Comparison of ENCODE assay signal across 18 cellular contexts in the genomic region with DNA sequence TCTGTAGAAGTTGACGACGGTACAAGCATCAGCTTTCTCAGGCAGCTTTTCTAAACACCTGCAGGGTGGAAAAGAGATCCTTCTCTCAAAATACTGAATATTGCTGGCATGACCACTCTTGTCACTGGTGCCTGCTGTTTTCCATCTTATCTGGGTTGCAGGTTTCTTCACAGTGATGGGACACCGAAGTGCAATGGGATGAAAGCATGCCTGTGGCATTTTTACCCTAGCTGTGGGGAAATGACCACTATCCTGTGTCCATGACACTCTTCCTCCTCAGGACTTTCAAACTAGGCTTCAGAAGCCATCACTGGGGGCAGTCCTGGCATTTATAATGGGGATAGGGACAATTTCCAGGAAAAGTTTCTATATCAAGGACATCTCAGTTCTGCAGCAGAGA.
A peak's percentile ranks its signal among the peaks of the same experiment; 100 is the strongest.
DNase-seq lines count a peak whose midpoint lies in the region; TF ChIP-seq lines count a peak whose summit lies in the region.
"Had no signal": no experiment of that assay in that cellular context is flagged by ENCODE, and none has a peak within 500 bp of the region (broad histone marks: within the 10 kb centered on the region; RNA-seq: fewer than 3 reads in every experiment).

No MANE protein-coding gene starts in this region.

- H4K20me1 ChIP-seq in smooth muscle cell (ENCODE audit: low read depth) = peaks cover 32% of the 10 kb centered on the region

- TF ChIP-seq CTCF in CD14-positive monocyte (IDR thresholded peaks at IDR 0.05) (no peak), HL-60 (IDR thresholded peaks at IDR 0.05; ENCODE audit: insufficient read depth, low read length) (no peak), smooth muscle cell (IDR thresholded peaks at IDR 0.05; ENCODE audit: borderline replicate concordance, insufficient read depth, poor library complexity, severe bottlenecking) (no peak), osteocyte (IDR thresholded peaks at IDR 0.05) (no peak)

- H2AFZ ChIP-seq in smooth muscle cell (ENCODE audit: low read depth) = no peak overlapping the region
- H2AFZ ChIP-seq: PC-9 had no signal

- H3K4me1 Mint-ChIP-seq in CD14-positive monocyte (peaks cover 98% of the 10 kb centered on the region), osteocyte (ENCODE audit: unreplicated experiment) (peaks cover 9% of the 10 kb centered on the region)

- H3K27me3 Mint-ChIP-seq in CD14-positive monocyte (ENCODE audit: low read depth in 3 of 3) (peaks cover 0 to 2% (median 0%) of the 10 kb centered on the region in 3 donors), osteocyte (ENCODE audit: unreplicated experiment) (no peaks in the 10 kb centered on the region)

- DNase-seq in CD14-positive monocyte (ENCODE audit: low spot score) = no peak
- no peak for DNase-seq in HL-60 (ENCODE audit: low read depth in 1 of 2, low spot score in 1 of 2)
- no peak for DNase-seq in SJSA1 (ENCODE audit: low read depth in 1 of 2, low spot score in 2 of 2)
- DNase-seq in smooth muscle cell (lab: John Stamatoyannopoulos, UW; ENCODE audit: unreplicated experiment) = no peak
- no peak for DNase-seq in osteocyte (ENCODE audit: extremely low spot score, unreplicated experiment)
- DNase-seq in NCI-H82 treated with DMSO at 0.1 percent for 48 hours (lab: John Stamatoyannopoulos, UW; ENCODE audit: unreplicated experiment) = no peak
- no peak for DNase-seq in cerebellum (ENCODE audit: low spot score)
- DNase-seq in AG20443 (ENCODE audit: low spot score) = no peak
- DNase-seq: C1 segment of cervical spinal cord, H9, Karpas-422, NCI-H1436 treated with DMSO at 0.1 percent for 48 hours, NCI-H2029 treated with DMSO at 0.1 percent for 48 hours, NCI-H510A, NCI-H748 treated with DMSO at 0.1 percent for 48 hours, PC-9, SJCRH30 had no signal

- peaks cover 39 to 41% of the 10 kb centered on the region in 2 donors for H3K36me3 Mint-ChIP-seq in CD14-positive monocyte
- H3K36me3 Mint-ChIP-seq in osteocyte (ENCODE audit: unreplicated experiment) = peaks cover 2% of the 10 kb centered on the region

- H3K27ac Mint-ChIP-seq in CD14-positive monocyte (peak overlapping the region; percentile 77 to 98 (median 96)), osteocyte (ENCODE audit: unreplicated experiment) (no peak overlapping the region)
- H3K27ac Mint-ChIP-seq: H9 had no signal

- H3K27me3 ChIP-seq in HL-60 (ENCODE audit: insufficient read depth, poor library complexity, severe bottlenecking) (no peaks in the 10 kb centered on the region), SJSA1 (replicated peaks) (no peaks in the 10 kb centered on the region), smooth muscle cell (ENCODE audit: low read depth) (no peaks in the 10 kb centered on the region)
- H3K27me3 ChIP-seq: SJCRH30 had no signal

- intact Hi-C loops in CD14-positive monocyte (cut with micrococcal nuclease) = loop anchor here in 1 of 2 donors (5.0 to 10.0 kb wide), 3 partner anchors 64 to 93 kb away; no protein-coding TSS in a partner anchor

- H3K27ac ChIP-seq in HL-60 (replicated peaks) (peak overlapping the region; percentile 75), SJSA1 (peak overlapping the region; percentile 78; the same call in 1 of the 2 replicates), smooth muscle cell (ENCODE audit: low read depth) (peak overlapping the region; percentile 81)
- H3K27ac ChIP-seq: PC-9, RWPE1, SJCRH30 had no signal

- peaks cover 68% of the 10 kb centered on the region for H3K4me1 ChIP-seq in SJSA1 (replicated peaks)
- peaks cover 19% of the 10 kb centered on the region for H3K4me1 ChIP-seq in smooth muscle cell (ENCODE audit: low read depth)
- H3K4me1 ChIP-seq: SJCRH30 had no signal

- peaks cover 3% of the 10 kb centered on the region; the same call in 1 of the 2 replicates for H3K36me3 ChIP-seq in SJSA1
- no peaks in the 10 kb centered on the region for H3K36me3 ChIP-seq in smooth muscle cell (ENCODE audit: low read depth)
- H3K36me3 ChIP-seq: SJCRH30 had no signal

- H3K4me3 ChIP-seq in HL-60 (replicated peaks; ENCODE audit: insufficient read depth, low read length) = no peak overlapping the region
- no peak overlapping the region for H3K4me3 ChIP-seq in SJSA1
- no peak overlapping the region for H3K4me3 ChIP-seq in smooth muscle cell
- H3K4me3 ChIP-seq: PC-9, SJCRH30 had no signal

- no peak overlapping the region for H3K9ac ChIP-seq in smooth muscle cell (ENCODE audit: low read depth)

- peaks cover 69% of the 10 kb centered on the region for H3K79me2 ChIP-seq in smooth muscle cell (ENCODE audit: low read depth)

- no peak overlapping the region for H3K4me2 ChIP-seq in smooth muscle cell
- H3K4me2 ChIP-seq: PC-9 had no signal

- H3K9me3 Mint-ChIP-seq in CD14-positive monocyte = peaks cover 0 to 2% (median 0%) of the 10 kb centered on the region in 7 donors
- no peaks in the 10 kb centered on the region for H3K9me3 Mint-ChIP-seq in osteocyte (ENCODE audit: unreplicated experiment)
- H3K9me3 Mint-ChIP-seq: H9 had no signal

- WGBS in smooth muscle cell (ENCODE audit: low lambda C conversion rate) = 86% methylated on average over 3 of the region's 3 CpGs

- peaks cover 31% of the 10 kb centered on the region for H3F3A ChIP-seq in smooth muscle cell (ENCODE audit: low read depth)

- H3K9me3 ChIP-seq in SJSA1 (replicated peaks) (no peaks in the 10 kb centered on the region), smooth muscle cell (replicated peaks; ENCODE audit: low read depth) (no peaks in the 10 kb centered on the region)
- H3K9me3 ChIP-seq: SJCRH30 had no signal

- H3K4me3 Mint-ChIP-seq in CD14-positive monocyte (no peak overlapping the region), osteocyte (ENCODE audit: unreplicated experiment) (no peak overlapping the region)
- H3K4me3 Mint-ChIP-seq: H9 had no signal
